ENCODE assay signal across 22 cellular contexts in the genomic region with DNA sequence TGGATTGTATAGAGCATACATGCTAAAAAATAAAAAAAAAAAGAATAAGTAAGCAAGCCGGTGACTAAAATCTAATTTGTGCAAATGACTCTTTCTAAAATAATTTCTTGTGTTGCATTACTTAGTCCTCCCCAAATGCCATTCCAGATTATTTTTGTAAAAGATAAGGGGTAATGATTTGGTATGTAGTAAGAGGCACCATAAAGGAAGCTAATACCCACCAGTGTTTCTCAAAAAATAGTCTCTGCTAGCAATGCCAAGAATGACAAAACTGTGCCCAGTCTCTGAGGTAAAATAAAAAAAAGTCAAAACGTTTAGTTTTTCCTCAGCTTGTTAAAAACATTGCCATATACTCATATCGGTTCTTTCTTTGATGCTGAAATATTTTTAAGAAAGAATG. TPM values are rescaled to one million over a fixed set of nuclear protein-coding genes. Genes with fewer than 3 reads are reported as not detected.
DNase-seq lines count a peak whose midpoint lies in the region; ATAC-seq and TF ChIP-seq lines count a peak whose summit lies in the region.
"Had no signal": no experiment of that assay in that cellular context is flagged by ENCODE, and none has a peak within 500 bp of the region (broad histone marks: within the 10 kb centered on the region; RNA-seq: fewer than 3 reads in every experiment).

No MANE protein-coding gene starts in this region.

- H3K4me3 Mint-ChIP-seq in activated naive CD4-positive, alpha-beta T cell treated with anti-CD3 and anti-CD28 coated beads, Interleukin-2, amount 50 U/mL, for 24 hours: peak overlapping the region; percentile 49
- H3K4me3 Mint-ChIP-seq in stimulated activated effector memory CD8-positive, alpha-beta T cell treated with anti-CD3 and anti-CD28 coated beads, Interleukin-12 subunit alpha, Interleukin-12 subunit beta, amount 100 ng/mL, for 72 hours: no peak overlapping the region

- no peaks in the 10 kb centered on the region for H3K9me3 ChIP-seq in PC-9 (ENCODE audit: insufficient read depth, low read depth)
- H3K9me3 ChIP-seq: stomach had no signal

- TF ChIP-seq CTCF in PC-9 (conservative IDR thresholded peaks at IDR 0.05) (no peak), coronary artery (IDR thresholded peaks at IDR 0.05) (no peak)

- peak overlapping the region; percentile 93 for H3K4me2 ChIP-seq in PC-9

- POLR2A ChIA-PET in PC-9 (lab: Charles Lee; ENCODE audit: unreplicated experiment): no interaction called here

- H3K4me1 ChIP-seq in PC-9 (replicated peaks; ENCODE audit: insufficient read depth): peaks cover 19% of the 10 kb centered on the region; the same call in 1 of the 2 replicates

- DNase-seq in activated naive CD4-positive, alpha-beta T cell (lab: John Stamatoyannopoulos, UW): no peak
- DNase-seq in PC-9 (no peak), coronary artery (ENCODE audit: low spot score) (no peak), hippocampal formation (lab: John Stamatoyannopoulos, UW) (no peak)
- DNase-seq in stimulated activated effector memory CD8-positive, alpha-beta T cell treated with anti-CD3 and anti-CD28 coated beads, Interleukin-12 subunit alpha, Interleukin-12 subunit beta, amount 100 ng/mL, for 72 hours (ENCODE audit: low spot score in 2 of 2): no peak
- no peak for DNase-seq in stimulated activated CD4-positive, alpha-beta T cell treated with anti-CD3 and anti-CD28 coated beads, Interleukin-4, amount 100 ng/mL, for 24 hours
- DNase-seq: activated CD8-positive, alpha-beta memory T cell treated with anti-CD3 and anti-CD28 coated beads for 24 hours; activated naive CD8-positive, alpha-beta T cell treated with anti-CD3 and anti-CD28 coated beads, Interleukin-2, amount 10 ng/mL, durations not matched to agents 7 days and 5 days; COR-L47; DMS79 treated with DMSO at 0.1 percent for 48 hours; kidney glomerular epithelial cell; NCI-H1105; NCI-H2081; NCI-H510A treated with DMSO at 0.1 percent for 48 hours; NK-92 treated with Interleukin-12 subunit alpha and Interleukin-12 subunit beta, amount 100 ng/mL, for 24 hours; stimulated activated CD4-positive, alpha-beta T cell treated with anti-CD3 and anti-CD28 coated beads, Interleukin-12 subunit alpha, Interleukin-12 subunit beta, amount 100 ng/mL, for 4 hours; stomach; T-helper 9 cell had no signal

- no peaks in the 10 kb centered on the region for H3F3A ChIP-seq in PC-9 (ENCODE audit: insufficient read depth, low read depth)

- H3K79me2 ChIP-seq in PC-9 (ENCODE audit: low read depth): peaks cover 34% of the 10 kb centered on the region

- H3K27me3 Mint-ChIP-seq in activated naive CD4-positive, alpha-beta T cell treated with anti-CD3 and anti-CD28 coated beads, Interleukin-2, amount 50 U/mL, for 24 hours: no peaks in the 10 kb centered on the region
- H3K27me3 Mint-ChIP-seq: activated naive CD8-positive, alpha-beta T cell treated with anti-CD3 and anti-CD28 coated beads, Interleukin-2, amount 10 ng/mL, durations not matched to agents 7 days and 5 days; B cell; type B pancreatic cell had no signal

- no peak overlapping the region for H3K27ac Mint-ChIP-seq in activated naive CD4-positive, alpha-beta T cell treated with anti-CD3 and anti-CD28 coated beads, Interleukin-2, amount 50 U/mL, for 24 hours
- H3K27ac Mint-ChIP-seq in stimulated activated effector memory CD8-positive, alpha-beta T cell treated with anti-CD3 and anti-CD28 coated beads, Interleukin-12 subunit alpha, Interleukin-12 subunit beta, amount 100 ng/mL, for 72 hours: peak overlapping the region; percentile 34
- H3K27ac Mint-ChIP-seq: activated naive CD8-positive, alpha-beta T cell treated with anti-CD3 and anti-CD28 coated beads, Interleukin-2, amount 10 ng/mL, durations not matched to agents 7 days and 5 days; B cell; type B pancreatic cell had no signal

- H3K9me3 Mint-ChIP-seq in activated naive CD4-positive, alpha-beta T cell treated with anti-CD3 and anti-CD28 coated beads, Interleukin-2, amount 50 U/mL, for 24 hours: no peaks in the 10 kb centered on the region
- no peaks in the 10 kb centered on the region for H3K9me3 Mint-ChIP-seq in stimulated activated effector memory CD8-positive, alpha-beta T cell treated with anti-CD3 and anti-CD28 coated beads, Interleukin-12 subunit alpha, Interleukin-12 subunit beta, amount 100 ng/mL, for 72 hours
- H3K9me3 Mint-ChIP-seq: type B pancreatic cell had no signal

- H3K27me3 ChIP-seq in PC-9 (ENCODE audit: insufficient read depth, low read depth): no peaks in the 10 kb centered on the region
- H3K27me3 ChIP-seq: stomach had no signal

- no TSS peak for BruUV-seq in PC-9 (replicated peaks; lab: Mats Ljungman, UMichigan)

- H3K9me2 ChIP-seq in PC-9 (ENCODE audit: insufficient read depth): no peaks in the 10 kb centered on the region

- TF ChIP-seq POLR2A in GM18505 (IDR thresholded peaks at IDR 0.05; ENCODE audit: borderline replicate concordance, extremely low read depth, insufficient read depth, insufficient read length): no peak

- H3K4me1 Mint-ChIP-seq in activated naive CD4-positive, alpha-beta T cell treated with anti-CD3 and anti-CD28 coated beads, Interleukin-2, amount 50 U/mL, for 24 hours: peaks cover 60% of the 10 kb centered on the region
- peaks cover 46% of the 10 kb centered on the region for H3K4me1 Mint-ChIP-seq in stimulated activated effector memory CD8-positive, alpha-beta T cell treated with anti-CD3 and anti-CD28 coated beads, Interleukin-12 subunit alpha, Interleukin-12 subunit beta, amount 100 ng/mL, for 72 hours

- H3K36me3 ChIP-seq in PC-9 (ENCODE audit: low read depth): peaks cover 7% of the 10 kb centered on the region

- peaks cover 22% of the 10 kb centered on the region for H3K36me3 Mint-ChIP-seq in activated naive CD4-positive, alpha-beta T cell treated with anti-CD3 and anti-CD28 coated beads, Interleukin-2, amount 50 U/mL, for 24 hours
- peaks cover 58% of the 10 kb centered on the region for H3K36me3 Mint-ChIP-seq in stimulated activated effector memory CD8-positive, alpha-beta T cell treated with anti-CD3 and anti-CD28 coated beads, Interleukin-12 subunit alpha, Interleukin-12 subunit beta, amount 100 ng/mL, for 72 hours

- H3K4me3 ChIP-seq in PC-9: no peak overlapping the region
- peak overlapping the region; percentile 77 for H3K4me3 ChIP-seq in coronary artery
- H3K4me3 ChIP-seq: stomach had no signal

- no peaks in the 10 kb centered on the region for H4K20me1 ChIP-seq in PC-9 (ENCODE audit: insufficient read depth)

- intact Hi-C loops in PC-9 (cut with micrococcal nuclease; ENCODE audit: unreplicated experiment): no loop called here

- ATAC-seq in stimulated activated effector memory CD8-positive, alpha-beta T cell treated with anti-CD3 and anti-CD28 coated beads, Interleukin-12 subunit alpha, Interleukin-12 subunit beta, amount 100 ng/mL, for 72 hours: no peak
- no peak for ATAC-seq in GM18505 (IDR thresholded peaks at IDR 0.05; ENCODE audit: unreplicated experiment)

- H2AFZ ChIP-seq in PC-9: no peak overlapping the region

- H3K27ac ChIP-seq in PC-9 (no peak overlapping the region), coronary artery (no peak overlapping the region)
- H3K27ac ChIP-seq: stomach had no signal

- CTCF ChIA-PET in PC-9 (lab: Charles Lee): no interaction called here

RNA-seq across cellular contexts. Expression of a gene that starts 2.7 kb away (rescaled TPM):
- 51.1 and 61.4 TPM in 2 replicates for total RNA-seq in PC-9 (2021)

RNA-seq across cellular contexts. Expression of a gene that starts 5.2 kb away (rescaled TPM):
- total RNA-seq in PC-9 (2021): 10.9 and 21.9 TPM in 2 replicates

RNA-seq across cellular contexts. Expression of a gene that starts 23.4 kb away (rescaled TPM):
- total RNA-seq in PC-9 (2021): 53.8 and 71.3 TPM in 2 replicates
